In genomic region chr13:73975767-73976166, GRCh38 we compare ENCODE assay signal across 25 cellular contexts.
"Had no signal": no experiment of that assay in that cellular context is flagged by ENCODE, and none has a peak within 500 bp of the region (broad histone marks: within the 10 kb centered on the region; RNA-seq: fewer than 3 reads in every experiment).

No MANE protein-coding gene starts in this region.

- H3K27me3 ChIP-seq: colonic mucosa, left lung, pancreas, uterus had no signal

- H3K4me3 ChIP-seq: colonic mucosa, left lung, lung, pancreas, prostate gland, skin epidermis, thoracic aorta, uterus had no signal

- ATAC-seq: activated CD4-positive, CD25-positive, alpha-beta regulatory T cell treated with anti-CD3 and anti-CD28 coated beads, Interleukin-2, amount 50 U/mL, for 24 hours; left lung; pancreas; sciatic nerve had no signal

- H3K4me1 ChIP-seq: colonic mucosa, left lung, prostate gland, uterus had no signal

- DNase-seq: activated CD4-positive, alpha-beta memory T cell treated with anti-CD3 and anti-CD28 coated beads, Interleukin-2, amount 10 ng/mL, durations not matched to agents 7 days and 5 days; activated CD4-positive, alpha-beta T cell treated with anti-CD3 and anti-CD28 coated beads, Interleukin-2, amount 10 ng/mL, durations not matched to agents 24 days and 14 days; activated gamma-delta T cell; activated naive CD4-positive, alpha-beta T cell treated with anti-CD3 and anti-CD28 coated beads, Interleukin-2, amount 10 ng/mL, durations not matched to agents 7 days and 5 days; anterior cingulate cortex; colonic mucosa; effector CD8-positive, alpha-beta T cell; glutamatergic neuron; left lung; pancreas; retina; stimulated activated CD4-positive, alpha-beta T cell treated with anti-CD3 and anti-CD28 coated beads, Interleukin-12 subunit alpha, Interleukin-12 subunit beta, amount 100 ng/mL, for 4 hours; stimulated activated CD4-positive, alpha-beta T cell treated with anti-CD3 and anti-CD28 coated beads, Interleukin-4, amount 100 ng/mL, for 1 hour; T-helper 9 cell; uterus had no signal

- H3K27ac ChIP-seq: colonic mucosa, left lung, pancreas, prostate gland, skin epidermis, thoracic aorta, uterus, VCaP had no signal

- H3K27ac Mint-ChIP-seq: activated CD4-positive, alpha-beta memory T cell treated with anti-CD3 and anti-CD28 coated beads, Interleukin-2, amount 10 ng/mL, durations not matched to agents 7 days and 5 days; activated CD4-positive, alpha-beta T cell treated with anti-CD3 and anti-CD28 coated beads, Interleukin-2, amount 10 ng/mL, durations not matched to agents 24 days and 14 days; activated naive CD4-positive, alpha-beta T cell treated with anti-CD3 and anti-CD28 coated beads, Interleukin-2, amount 10 ng/mL, durations not matched to agents 7 days and 5 days; activated T-helper 1 cell treated with anti-CD3 and anti-CD28 coated beads, Interleukin-12 subunit alpha, Interleukin-12 subunit beta, Interleukin-2, Interleukin-4 antibody, amounts not matched to agents 30 ng/mL and 10 ng/mL and 1 ng/mL, durations not matched to agents 14 hours and 24 hours and 36 hours; stimulated activated naive CD8-positive, alpha-beta T cell treated with anti-CD3 and anti-CD28 coated beads, Interleukin-15, Interleukin-2, amounts not matched to agents 100 ng/mL and 50 ng/mL, for 24 hours; T-helper 1 cell treated with Interleukin-12 subunit alpha and Interleukin-12 subunit beta and Interleukin-4 antibody, amounts not matched to agents 30 μg/mL and 1 μg/mL, for 36 hours had no signal

- H3K4me3 Mint-ChIP-seq: activated CD4-positive, alpha-beta memory T cell treated with anti-CD3 and anti-CD28 coated beads, Interleukin-2, amount 10 ng/mL, durations not matched to agents 7 days and 5 days; activated CD4-positive, alpha-beta T cell treated with anti-CD3 and anti-CD28 coated beads, Interleukin-2, amount 10 ng/mL, durations not matched to agents 24 days and 14 days; activated naive CD4-positive, alpha-beta T cell treated with anti-CD3 and anti-CD28 coated beads, Interleukin-2, amount 10 ng/mL, durations not matched to agents 7 days and 5 days; activated T-helper 1 cell treated with anti-CD3 and anti-CD28 coated beads, Interleukin-12 subunit alpha, Interleukin-12 subunit beta, Interleukin-2, Interleukin-4 antibody, amounts not matched to agents 30 ng/mL and 10 ng/mL and 1 ng/mL, durations not matched to agents 14 hours and 24 hours and 36 hours; stimulated activated naive CD8-positive, alpha-beta T cell treated with anti-CD3 and anti-CD28 coated beads, Interleukin-15, Interleukin-2, amounts not matched to agents 100 ng/mL and 50 ng/mL, for 24 hours; T-helper 1 cell treated with Interleukin-12 subunit alpha and Interleukin-12 subunit beta and Interleukin-4 antibody, amounts not matched to agents 30 μg/mL and 1 μg/mL, for 36 hours had no signal

- H3K36me3 ChIP-seq: colonic mucosa, left lung, pancreas, prostate gland, thoracic aorta, uterus had no signal

- H3K9me3 Mint-ChIP-seq: activated CD4-positive, alpha-beta memory T cell treated with anti-CD3 and anti-CD28 coated beads, Interleukin-2, amount 10 ng/mL, durations not matched to agents 7 days and 5 days; activated T-helper 1 cell treated with anti-CD3 and anti-CD28 coated beads, Interleukin-12 subunit alpha, Interleukin-12 subunit beta, Interleukin-2, Interleukin-4 antibody, amounts not matched to agents 30 ng/mL and 10 ng/mL and 1 ng/mL, durations not matched to agents 14 hours and 24 hours and 36 hours; T-helper 1 cell treated with Interleukin-12 subunit alpha and Interleukin-12 subunit beta and Interleukin-4 antibody, amounts not matched to agents 30 μg/mL and 1 μg/mL, for 36 hours had no signal

- H3K27me3 Mint-ChIP-seq: activated CD4-positive, alpha-beta memory T cell treated with anti-CD3 and anti-CD28 coated beads, Interleukin-2, amount 10 ng/mL, durations not matched to agents 7 days and 5 days; activated CD4-positive, alpha-beta T cell treated with anti-CD3 and anti-CD28 coated beads, Interleukin-2, amount 10 ng/mL, durations not matched to agents 24 days and 14 days; activated naive CD4-positive, alpha-beta T cell treated with anti-CD3 and anti-CD28 coated beads, Interleukin-2, amount 10 ng/mL, durations not matched to agents 7 days and 5 days; stimulated activated naive CD8-positive, alpha-beta T cell treated with anti-CD3 and anti-CD28 coated beads, Interleukin-15, Interleukin-2, amounts not matched to agents 100 ng/mL and 50 ng/mL, for 24 hours had no signal

- H3K9me3 ChIP-seq: colonic mucosa, pancreas, prostate gland, thoracic aorta, uterus had no signal
